ENCODE assay signal across 28 cellular contexts in genomic region chr7:50745336-50745735, GRCh38. TPM values are rescaled to one million over a fixed set of nuclear protein-coding genes. Genes with fewer than 3 reads are reported as not detected.
"Had no signal": no experiment of that assay in that cellular context is flagged by ENCODE, and none has a peak within 500 bp of the region (broad histone marks: within the 10 kb centered on the region; RNA-seq: fewer than 3 reads in every experiment).

No MANE protein-coding gene starts in this region.

- H3K9me3 Mint-ChIP-seq: activated B cell treated with CpG ODN at 0.5 μM for 24 hours; activated CD4-positive, alpha-beta T cell treated with anti-CD3 and anti-CD28 coated beads, Interleukin-2, amount 10 ng/mL, durations not matched to agents 7 days and 5 days; activated CD8-positive, alpha-beta T cell treated with anti-CD3 and anti-CD28 coated beads for 36 hours; activated T-cell treated with anti-CD3 and anti-CD28 coated beads, Interleukin-2, amount 50 U/mL, for 4 hours; activated T-helper 17 cell treated with anti-CD3 and anti-CD28 coated beads, Interleukin-2, amount 50 U/mL, for 72 hours; central memory CD8-positive, alpha-beta T cell had no signal

- H3K27me3 ChIP-seq: brain microvascular endothelial cell, esophagus muscularis mucosa, foreskin keratinocyte, gastroesophageal sphincter, heart right ventricle, hepatocyte had no signal

- H3K27ac ChIP-seq: brain microvascular endothelial cell, coronary artery, esophagus muscularis mucosa, foreskin keratinocyte, gastroesophageal sphincter, hepatocyte, WERI-Rb-1 had no signal

- H2AFZ ChIP-seq: hepatocyte had no signal

- H3K4me3 Mint-ChIP-seq: activated B cell treated with CpG ODN at 0.5 μM for 24 hours; activated CD4-positive, alpha-beta T cell treated with anti-CD3 and anti-CD28 coated beads, Interleukin-2, amount 10 ng/mL, durations not matched to agents 7 days and 5 days; activated CD8-positive, alpha-beta T cell treated with anti-CD3 and anti-CD28 coated beads for 36 hours; activated naive CD8-positive, alpha-beta T cell; activated T-cell treated with anti-CD3 and anti-CD28 coated beads, Interleukin-2, amount 50 U/mL, for 4 hours; activated T-helper 17 cell treated with anti-CD3 and anti-CD28 coated beads, Interleukin-2, amount 50 U/mL, for 72 hours; central memory CD8-positive, alpha-beta T cell had no signal

- H3K27ac Mint-ChIP-seq: activated B cell treated with CpG ODN at 0.5 μM for 24 hours; activated CD4-positive, alpha-beta T cell treated with anti-CD3 and anti-CD28 coated beads, Interleukin-2, amount 10 ng/mL, durations not matched to agents 7 days and 5 days; activated CD8-positive, alpha-beta T cell treated with anti-CD3 and anti-CD28 coated beads for 36 hours; activated naive CD8-positive, alpha-beta T cell; activated T-helper 17 cell treated with anti-CD3 and anti-CD28 coated beads, Interleukin-2, amount 50 U/mL, for 72 hours had no signal

- H3K4me1 Mint-ChIP-seq: activated B cell treated with CpG ODN at 0.5 μM for 24 hours had no signal

- H3K4me3 ChIP-seq: coronary artery, esophagus muscularis mucosa, gastroesophageal sphincter, heart right ventricle, hepatocyte had no signal

- DNase-seq: activated B cell treated with CpG ODN at 0.5 μM for 24 hours; activated CD4-positive, alpha-beta T cell treated with anti-CD3 and anti-CD28 coated beads for 4 hours; activated CD4-positive, alpha-beta T cell treated with anti-CD3 and anti-CD28 coated beads, Interleukin-2, amount 10 ng/mL, durations not matched to agents 7 days and 5 days; activated CD4-positive, alpha-beta T cell treated with anti-CD3 and anti-CD28 coated beads, Interleukin-2, amount 50 U/mL, for 4 hours; activated CD4-positive, CD25-positive, alpha-beta regulatory T cell treated with anti-CD3 and anti-CD28 coated beads, Interleukin-2, amount 50 U/mL, for 72 hours; activated CD8-positive, alpha-beta memory T cell treated with anti-CD3 and anti-CD28 coated beads for 24 hours; activated CD8-positive, alpha-beta T cell treated with anti-CD3 and anti-CD28 coated beads for 36 hours; activated effector memory CD4-positive, alpha-beta T cell treated with Interleukin-2 at 50 U/mL for 16 hours; activated gamma-delta T cell treated with Interleukin-2 at 50 U/mL for 16 hours; activated naive CD4-positive, alpha-beta T cell treated with anti-CD3 and anti-CD28 coated beads, Interleukin-2, amount 50 U/mL, for 16 hours; activated naive CD4-positive, alpha-beta T cell treated with Interleukin-2 at 50 U/mL for 16 hours; activated T-cell treated with anti-CD3 and anti-CD28 coated beads, Interleukin-2, amount 50 U/mL, for 4 hours; amniotic stem cell; anterior cingulate cortex; brain microvascular endothelial cell; effector CD8-positive, alpha-beta T cell; erythroblast; foreskin keratinocyte; heart right ventricle; T-helper 2 cell; WERI-Rb-1 had no signal

- H3K36me3 ChIP-seq: WERI-Rb-1 had no signal

- H3K27me3 Mint-ChIP-seq: activated CD4-positive, alpha-beta T cell treated with anti-CD3 and anti-CD28 coated beads, Interleukin-2, amount 10 ng/mL, durations not matched to agents 7 days and 5 days; activated CD8-positive, alpha-beta T cell treated with anti-CD3 and anti-CD28 coated beads for 36 hours; activated naive CD8-positive, alpha-beta T cell; activated T-helper 17 cell treated with anti-CD3 and anti-CD28 coated beads, Interleukin-2, amount 50 U/mL, for 72 hours had no signal

- H3K4me1 ChIP-seq: foreskin keratinocyte had no signal

- H3K9me3 ChIP-seq: esophagus muscularis mucosa, gastroesophageal sphincter, heart right ventricle had no signal

- ATAC-seq: activated CD8-positive, alpha-beta T cell treated with anti-CD3 and anti-CD28 coated beads for 36 hours; activated T-cell treated with anti-CD3 and anti-CD28 coated beads, Interleukin-2, amount 50 U/mL, for 4 hours; activated T-helper 17 cell treated with anti-CD3 and anti-CD28 coated beads, Interleukin-2, amount 50 U/mL, for 72 hours; foreskin keratinocyte; gastroesophageal sphincter; heart right ventricle had no signal

- H3K4me2 ChIP-seq: hepatocyte had no signal

RNA-seq across cellular contexts. Expression of gene GRB10, which starts 37.4 kb away (rescaled TPM):
- total RNA-seq: activated B cell treated with CpG ODN at 0.5 μM for 24 hours had no signal
